In genomic region chr7:99677646-99678045, GRCh38 we compare ENCODE assay signal across 1 cellular context.
TF ChIP-seq lines count a peak whose summit lies in the region.

No MANE protein-coding gene starts in this region.

TF ChIP-seq in HepG2, 621 proteins besides CTCF, POLR2A, EP300 and RAD21 (continued from another document and continues in another):
- TF ChIP-seq REPIN1 (CRISPR knock-in tag; IDR thresholded peaks at IDR 0.05; ENCODE audit: borderline replicate concordance, low read depth) (peak; percentile 81; the same call in 1 of the 2 replicates), MXD4 (CRISPR knock-in tag; IDR thresholded peaks at IDR 0.05) (no peak; the same call in 1 of the 2 replicates), IKZF4 (CRISPR knock-in tag; IDR thresholded peaks at IDR 0.05; ENCODE audit: borderline replicate concordance, low read depth, not compliant biosample characterization) (no peak), JUNB (CRISPR knock-in tag; IDR thresholded peaks at IDR 0.05; ENCODE audit: borderline replicate concordance) (no peak), GZF1 (CRISPR knock-in tag; IDR thresholded peaks at IDR 0.05) (no peak), HMG20A (CRISPR knock-in tag; IDR thresholded peaks at IDR 0.05; ENCODE audit: borderline replicate concordance) (peak; percentile 96; the same call in 1 of the 2 replicates), FOXK2 (IDR thresholded peaks at IDR 0.05) (no peak), RELA (CRISPR knock-in tag; IDR thresholded peaks at IDR 0.05) (no peak), NCOA2 (CRISPR knock-in tag; IDR thresholded peaks at IDR 0.05) (peak; percentile 87), NR2F1 (CRISPR knock-in tag; IDR thresholded peaks at IDR 0.05) (peak; percentile 84 to 93), MAZ (IDR thresholded peaks at IDR 0.05; ENCODE audit: borderline replicate concordance, low read depth, low read length) (no peak), MAZ (CRISPR knock-in tag; IDR thresholded peaks at IDR 0.05; ENCODE audit: low read depth) (0 out of 2 replicates have a peak, but pooled peaks have one; percentile 19), FOXP4 (CRISPR knock-in tag; IDR thresholded peaks at IDR 0.05) (peak; percentile 85), SPEN (CRISPR knock-in tag; IDR thresholded peaks at IDR 0.05; ENCODE audit: low read depth) (no peak), USF2 (IDR thresholded peaks at IDR 0.05; ENCODE audit: low read depth, low read length) (no peak), USF2 (CRISPR knock-in tag; IDR thresholded peaks at IDR 0.05; ENCODE audit: borderline replicate concordance) (peak; percentile 29; the same call in 1 of the 2 replicates), SAFB2 (CRISPR knock-in tag; IDR thresholded peaks at IDR 0.05; ENCODE audit: borderline replicate concordance, low read depth) (no peak), HNRNPLL (IDR thresholded peaks at IDR 0.05; ENCODE audit: low read depth, low read length, poor library complexity, severe bottlenecking) (no peak), GATAD2A (CRISPR knock-in tag; IDR thresholded peaks at IDR 0.05) (peak; percentile 94), GTF2F1 (IDR thresholded peaks at IDR 0.05; ENCODE audit: low read length) (no peak), HOXA9 (CRISPR knock-in tag; IDR thresholded peaks at IDR 0.05; ENCODE audit: borderline replicate concordance) (no peak), CBFB (CRISPR knock-in tag; IDR thresholded peaks at IDR 0.05) (no peak), LBX2 (CRISPR knock-in tag; IDR thresholded peaks at IDR 0.05; ENCODE audit: borderline replicate concordance) (no peak), IRX3 (CRISPR knock-in tag; IDR thresholded peaks at IDR 0.05; ENCODE audit: borderline replicate concordance, low read depth) (peak; percentile 55; the same call in 1 of the 2 replicates)
- TF ChIP-seq, protein P1, sequence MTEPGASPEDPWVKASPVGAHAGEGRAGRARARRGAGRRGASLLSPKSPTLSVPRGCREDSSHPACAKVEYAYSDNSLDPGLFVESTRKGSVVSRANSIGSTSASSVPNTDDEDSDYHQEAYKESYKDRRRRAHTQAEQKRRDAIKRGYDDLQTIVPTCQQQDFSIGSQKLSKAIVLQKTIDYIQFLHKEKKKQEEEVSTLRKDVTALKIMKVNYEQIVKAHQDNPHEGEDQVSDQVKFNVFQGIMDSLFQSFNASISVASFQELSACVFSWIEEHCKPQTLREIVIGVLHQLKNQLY (CRISPR knock-in tag; IDR thresholded peaks at IDR 0.05) = peak; percentile 66; the same call in 1 of the 2 replicates
- TF ChIP-seq, protein P2, sequence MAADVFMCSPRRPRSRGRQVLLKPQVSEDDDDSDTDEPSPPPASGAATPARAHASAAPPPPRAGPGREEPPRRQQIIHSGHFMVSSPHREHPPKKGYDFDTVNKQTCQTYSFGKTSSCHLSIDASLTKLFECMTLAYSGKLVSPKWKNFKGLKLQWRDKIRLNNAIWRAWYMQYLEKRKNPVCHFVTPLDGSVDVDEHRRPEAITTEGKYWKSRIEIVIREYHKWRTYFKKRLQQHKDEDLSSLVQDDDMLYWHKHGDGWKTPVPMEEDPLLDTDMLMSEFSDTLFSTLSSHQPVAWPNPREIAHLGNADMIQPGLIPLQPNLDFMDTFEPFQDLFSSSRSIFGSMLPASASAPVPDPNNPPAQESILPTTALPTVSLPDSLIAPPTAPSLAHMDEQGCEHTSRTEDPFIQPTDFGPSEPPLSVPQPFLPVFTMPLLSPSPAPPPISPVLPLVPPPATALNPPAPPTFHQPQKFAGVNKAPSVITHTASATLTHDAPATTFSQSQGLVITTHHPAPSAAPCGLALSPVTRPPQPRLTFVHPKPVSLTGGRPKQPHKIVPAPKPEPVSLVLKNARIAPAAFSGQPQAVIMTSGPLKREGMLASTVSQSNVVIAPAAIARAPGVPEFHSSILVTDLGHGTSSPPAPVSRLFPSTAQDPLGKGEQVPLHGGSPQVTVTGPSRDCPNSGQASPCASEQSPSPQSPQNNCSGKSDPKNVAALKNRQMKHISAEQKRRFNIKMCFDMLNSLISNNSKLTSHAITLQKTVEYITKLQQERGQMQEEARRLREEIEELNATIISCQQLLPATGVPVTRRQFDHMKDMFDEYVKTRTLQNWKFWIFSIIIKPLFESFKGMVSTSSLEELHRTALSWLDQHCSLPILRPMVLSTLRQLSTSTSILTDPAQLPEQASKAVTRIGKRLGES (CRISPR knock-in tag; IDR thresholded peaks at IDR 0.05; ENCODE audit: borderline replicate concordance) = no peak
- TF ChIP-seq, protein P3, sequence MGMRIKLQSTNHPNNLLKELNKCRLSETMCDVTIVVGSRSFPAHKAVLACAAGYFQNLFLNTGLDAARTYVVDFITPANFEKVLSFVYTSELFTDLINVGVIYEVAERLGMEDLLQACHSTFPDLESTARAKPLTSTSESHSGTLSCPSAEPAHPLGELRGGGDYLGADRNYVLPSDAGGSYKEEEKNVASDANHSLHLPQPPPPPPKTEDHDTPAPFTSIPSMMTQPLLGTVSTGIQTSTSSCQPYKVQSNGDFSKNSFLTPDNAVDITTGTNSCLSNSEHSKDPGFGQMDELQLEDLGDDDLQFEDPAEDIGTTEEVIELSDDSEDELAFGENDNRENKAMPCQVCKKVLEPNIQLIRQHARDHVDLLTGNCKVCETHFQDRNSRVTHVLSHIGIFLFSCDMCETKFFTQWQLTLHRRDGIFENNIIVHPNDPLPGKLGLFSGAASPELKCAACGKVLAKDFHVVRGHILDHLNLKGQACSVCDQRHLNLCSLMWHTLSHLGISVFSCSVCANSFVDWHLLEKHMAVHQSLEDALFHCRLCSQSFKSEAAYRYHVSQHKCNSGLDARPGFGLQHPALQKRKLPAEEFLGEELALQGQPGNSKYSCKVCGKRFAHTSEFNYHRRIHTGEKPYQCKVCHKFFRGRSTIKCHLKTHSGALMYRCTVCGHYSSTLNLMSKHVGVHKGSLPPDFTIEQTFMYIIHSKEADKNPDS (CRISPR knock-in tag; IDR thresholded peaks at IDR 0.05) = no peak
- TF ChIP-seq, protein P4, sequence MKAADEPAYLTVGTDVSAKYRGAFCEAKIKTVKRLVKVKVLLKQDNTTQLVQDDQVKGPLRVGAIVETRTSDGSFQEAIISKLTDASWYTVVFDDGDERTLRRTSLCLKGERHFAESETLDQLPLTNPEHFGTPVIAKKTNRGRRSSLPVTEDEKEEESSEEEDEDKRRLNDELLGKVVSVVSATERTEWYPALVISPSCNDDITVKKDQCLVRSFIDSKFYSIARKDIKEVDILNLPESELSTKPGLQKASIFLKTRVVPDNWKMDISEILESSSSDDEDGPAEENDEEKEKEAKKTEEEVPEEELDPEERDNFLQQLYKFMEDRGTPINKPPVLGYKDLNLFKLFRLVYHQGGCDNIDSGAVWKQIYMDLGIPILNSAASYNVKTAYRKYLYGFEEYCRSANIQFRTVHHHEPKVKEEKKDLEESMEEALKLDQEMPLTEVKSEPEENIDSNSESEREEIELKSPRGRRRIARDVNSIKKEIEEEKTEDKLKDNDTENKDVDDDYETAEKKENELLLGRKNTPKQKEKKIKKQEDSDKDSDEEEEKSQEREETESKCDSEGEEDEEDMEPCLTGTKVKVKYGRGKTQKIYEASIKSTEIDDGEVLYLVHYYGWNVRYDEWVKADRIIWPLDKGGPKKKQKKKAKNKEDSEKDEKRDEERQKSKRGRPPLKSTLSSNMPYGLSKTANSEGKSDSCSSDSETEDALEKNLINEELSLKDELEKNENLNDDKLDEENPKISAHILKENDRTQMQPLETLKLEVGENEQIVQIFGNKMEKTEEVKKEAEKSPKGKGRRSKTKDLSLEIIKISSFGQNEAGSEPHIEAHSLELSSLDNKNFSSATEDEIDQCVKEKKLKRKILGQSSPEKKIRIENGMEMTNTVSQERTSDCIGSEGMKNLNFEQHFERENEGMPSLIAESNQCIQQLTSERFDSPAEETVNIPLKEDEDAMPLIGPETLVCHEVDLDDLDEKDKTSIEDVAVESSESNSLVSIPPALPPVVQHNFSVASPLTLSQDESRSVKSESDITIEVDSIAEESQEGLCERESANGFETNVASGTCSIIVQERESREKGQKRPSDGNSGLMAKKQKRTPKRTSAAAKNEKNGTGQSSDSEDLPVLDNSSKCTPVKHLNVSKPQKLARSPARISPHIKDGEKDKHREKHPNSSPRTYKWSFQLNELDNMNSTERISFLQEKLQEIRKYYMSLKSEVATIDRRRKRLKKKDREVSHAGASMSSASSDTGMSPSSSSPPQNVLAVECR (CRISPR knock-in tag; IDR thresholded peaks at IDR 0.05; ENCODE audit: borderline replicate concordance) = peak; percentile 60; the same call in 1 of the 2 replicates
- TF ChIP-seq, protein P5, sequence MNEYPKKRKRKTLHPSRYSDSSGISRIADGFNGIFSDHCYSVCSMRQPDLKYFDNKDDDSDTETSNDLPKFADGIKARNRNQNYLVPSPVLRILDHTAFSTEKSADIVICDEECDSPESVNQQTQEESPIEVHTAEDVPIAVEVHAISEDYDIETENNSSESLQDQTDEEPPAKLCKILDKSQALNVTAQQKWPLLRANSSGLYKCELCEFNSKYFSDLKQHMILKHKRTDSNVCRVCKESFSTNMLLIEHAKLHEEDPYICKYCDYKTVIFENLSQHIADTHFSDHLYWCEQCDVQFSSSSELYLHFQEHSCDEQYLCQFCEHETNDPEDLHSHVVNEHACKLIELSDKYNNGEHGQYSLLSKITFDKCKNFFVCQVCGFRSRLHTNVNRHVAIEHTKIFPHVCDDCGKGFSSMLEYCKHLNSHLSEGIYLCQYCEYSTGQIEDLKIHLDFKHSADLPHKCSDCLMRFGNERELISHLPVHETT (CRISPR knock-in tag; conservative IDR thresholded peaks at IDR 0.05) = no peak
- TF ChIP-seq, protein P6, sequence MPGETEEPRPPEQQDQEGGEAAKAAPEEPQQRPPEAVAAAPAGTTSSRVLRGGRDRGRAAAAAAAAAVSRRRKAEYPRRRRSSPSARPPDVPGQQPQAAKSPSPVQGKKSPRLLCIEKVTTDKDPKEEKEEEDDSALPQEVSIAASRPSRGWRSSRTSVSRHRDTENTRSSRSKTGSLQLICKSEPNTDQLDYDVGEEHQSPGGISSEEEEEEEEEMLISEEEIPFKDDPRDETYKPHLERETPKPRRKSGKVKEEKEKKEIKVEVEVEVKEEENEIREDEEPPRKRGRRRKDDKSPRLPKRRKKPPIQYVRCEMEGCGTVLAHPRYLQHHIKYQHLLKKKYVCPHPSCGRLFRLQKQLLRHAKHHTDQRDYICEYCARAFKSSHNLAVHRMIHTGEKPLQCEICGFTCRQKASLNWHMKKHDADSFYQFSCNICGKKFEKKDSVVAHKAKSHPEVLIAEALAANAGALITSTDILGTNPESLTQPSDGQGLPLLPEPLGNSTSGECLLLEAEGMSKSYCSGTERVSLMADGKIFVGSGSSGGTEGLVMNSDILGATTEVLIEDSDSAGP (CRISPR knock-in tag; IDR thresholded peaks at IDR 0.05; ENCODE audit: borderline replicate concordance) = peak; percentile 47
- TF ChIP-seq, protein P7, sequence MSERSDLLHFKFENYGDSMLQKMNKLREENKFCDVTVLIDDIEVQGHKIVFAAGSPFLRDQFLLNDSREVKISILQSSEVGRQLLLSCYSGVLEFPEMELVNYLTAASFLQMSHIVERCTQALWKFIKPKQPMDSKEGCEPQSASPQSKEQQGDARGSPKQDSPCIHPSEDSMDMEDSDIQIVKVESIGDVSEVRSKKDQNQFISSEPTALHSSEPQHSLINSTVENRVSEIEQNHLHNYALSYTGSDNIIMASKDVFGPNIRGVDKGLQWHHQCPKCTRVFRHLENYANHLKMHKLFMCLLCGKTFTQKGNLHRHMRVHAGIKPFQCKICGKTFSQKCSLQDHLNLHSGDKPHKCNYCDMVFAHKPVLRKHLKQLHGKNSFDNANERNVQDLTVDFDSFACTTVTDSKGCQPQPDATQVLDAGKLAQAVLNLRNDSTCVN (CRISPR knock-in tag; IDR thresholded peaks at IDR 0.05; ENCODE audit: borderline replicate concordance) = no peak
- TF ChIP-seq, protein P8, sequence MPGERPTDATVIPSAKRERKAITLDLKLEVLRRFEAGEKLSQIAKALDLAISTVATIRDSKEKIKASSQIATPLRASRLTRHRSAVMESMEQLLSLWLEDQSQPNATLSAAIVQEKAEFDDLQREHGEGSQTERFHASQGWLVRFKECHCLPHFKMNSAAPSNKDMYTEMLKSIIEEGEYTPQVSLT (CRISPR knock-in tag; IDR thresholded peaks at IDR 0.05; ENCODE audit: borderline replicate concordance, low read depth) = 0 out of 2 replicates have a peak, but pooled peaks have one; percentile 61
- TF ChIP-seq, protein P9, sequence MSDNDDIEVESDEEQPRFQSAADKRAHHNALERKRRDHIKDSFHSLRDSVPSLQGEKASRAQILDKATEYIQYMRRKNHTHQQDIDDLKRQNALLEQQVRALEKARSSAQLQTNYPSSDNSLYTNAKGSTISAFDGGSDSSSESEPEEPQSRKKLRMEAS (IDR thresholded peaks at IDR 0.05) = peak; percentile 90
